Comparison of ENCODE assay signal across 1 cellular context in the genomic region with DNA sequence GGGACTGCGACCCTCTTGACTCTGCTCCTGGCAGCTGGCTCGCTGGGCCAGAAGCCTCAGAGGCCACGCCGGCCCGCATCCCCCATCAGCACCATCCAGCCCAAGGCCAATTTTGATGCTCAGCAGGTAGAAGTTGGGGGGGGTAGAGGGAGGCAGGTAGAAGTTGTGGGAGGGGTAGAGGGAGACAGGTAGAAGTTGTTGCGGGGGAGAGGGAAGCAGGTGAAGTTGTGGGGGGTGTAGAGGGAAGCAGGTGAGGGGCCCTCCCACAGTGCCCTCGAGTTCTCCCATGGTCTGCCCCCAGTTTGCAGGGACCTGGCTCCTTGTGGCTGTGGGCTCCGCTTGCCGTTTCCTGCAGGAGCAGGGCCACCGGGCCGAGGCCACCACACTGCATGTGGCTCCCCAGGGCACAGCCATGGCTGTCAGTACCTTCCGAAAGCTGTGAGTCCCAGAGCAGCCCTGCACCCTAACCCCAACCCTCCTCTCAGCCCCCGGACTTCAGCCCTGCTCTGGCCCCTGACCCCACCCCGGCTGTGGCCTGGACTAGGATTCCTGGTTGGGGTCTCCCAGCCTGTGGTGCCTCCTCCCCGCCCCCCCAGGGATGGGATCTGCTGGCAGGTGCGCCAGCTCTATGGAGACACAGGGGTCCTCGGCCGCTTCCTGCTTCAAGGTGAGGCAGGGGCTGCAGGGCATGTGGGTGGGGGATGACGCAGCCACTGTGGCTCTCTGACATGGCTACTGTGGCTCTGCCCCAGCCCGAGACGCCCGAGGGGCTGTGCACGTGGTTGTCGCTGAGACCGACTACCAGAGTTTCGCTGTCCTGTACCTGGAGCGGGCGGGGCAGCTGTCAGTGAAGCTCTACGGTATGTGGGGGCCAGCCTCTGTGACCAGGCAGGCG.
TF ChIP-seq lines count a peak whose summit lies in the region.

No MANE protein-coding gene starts in this region.

TF ChIP-seq in H1, 55 proteins besides CTCF, POLR2A, EP300 and RAD21:
- TF ChIP-seq JUN (IDR thresholded peaks at IDR 0.05; ENCODE audit: low read depth, low read length): no peak
- no peak for TF ChIP-seq SP4 (IDR thresholded peaks at IDR 0.05; ENCODE audit: low read length)
- TF ChIP-seq RXRA (IDR thresholded peaks at IDR 0.05; ENCODE audit: insufficient read depth, low read depth, low read length): no peak
- TF ChIP-seq BCL11A (IDR thresholded peaks at IDR 0.05; ENCODE audit: low read depth in 2 of 2, low read length in 2 of 2): no peak
- TF ChIP-seq NANOG (IDR thresholded peaks at IDR 0.05; ENCODE audit: insufficient read depth, low read depth, low read length, poor library complexity, severe bottlenecking): no peak
- TF ChIP-seq, protein P1, sequence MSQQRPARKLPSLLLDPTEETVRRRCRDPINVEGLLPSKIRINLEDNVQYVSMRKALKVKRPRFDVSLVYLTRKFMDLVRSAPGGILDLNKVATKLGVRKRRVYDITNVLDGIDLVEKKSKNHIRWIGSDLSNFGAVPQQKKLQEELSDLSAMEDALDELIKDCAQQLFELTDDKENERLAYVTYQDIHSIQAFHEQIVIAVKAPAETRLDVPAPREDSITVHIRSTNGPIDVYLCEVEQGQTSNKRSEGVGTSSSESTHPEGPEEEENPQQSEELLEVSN (IDR thresholded peaks at IDR 0.05): no peak
- TF ChIP-seq, protein P2, sequence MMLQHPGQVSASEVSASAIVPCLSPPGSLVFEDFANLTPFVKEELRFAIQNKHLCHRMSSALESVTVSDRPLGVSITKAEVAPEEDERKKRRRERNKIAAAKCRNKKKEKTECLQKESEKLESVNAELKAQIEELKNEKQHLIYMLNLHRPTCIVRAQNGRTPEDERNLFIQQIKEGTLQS (IDR thresholded peaks at IDR 0.05; ENCODE audit: insufficient read depth, low read depth, low read length): no peak
- no peak for TF ChIP-seq CTBP2 (IDR thresholded peaks at IDR 0.05; ENCODE audit: borderline replicate concordance, insufficient read depth, insufficient read length, low read length)
- no peak for TF ChIP-seq YY1 (IDR thresholded peaks at IDR 0.05; ENCODE audit: low read depth, low read length)
- TF ChIP-seq NRF1 (IDR thresholded peaks at IDR 0.05; ENCODE audit: low read depth, low read length): no peak
- TF ChIP-seq KDM1A (IDR thresholded peaks at IDR 0.05; ENCODE audit: borderline replicate concordance, low read length): no peak
- no peak for TF ChIP-seq MAFK (IDR thresholded peaks at IDR 0.05; ENCODE audit: low read depth, low read length)
- TF ChIP-seq TAF1 (IDR thresholded peaks at IDR 0.05; ENCODE audit: low read depth, low read length): no peak
- no peak for TF ChIP-seq TEAD4 (IDR thresholded peaks at IDR 0.05; ENCODE audit: low read depth, low read length)
- no peak for TF ChIP-seq CBX8 (IDR thresholded peaks at IDR 0.05; ENCODE audit: borderline replicate concordance, low read depth, low read length)
- TF ChIP-seq JUND (IDR thresholded peaks at IDR 0.05; ENCODE audit: low read length): no peak
- TF ChIP-seq CREB1 (IDR thresholded peaks at IDR 0.05): no peak
- no peak for TF ChIP-seq TAF7 (optimal IDR thresholded peaks at IDR 0.05; ENCODE audit: borderline replicate concordance, low read depth, low read length)
- TF ChIP-seq CHD1 (IDR thresholded peaks at IDR 0.05; ENCODE audit: low read depth, low read length): no peak
